ENCODE assay signal across 4 cellular contexts in the genomic region with DNA sequence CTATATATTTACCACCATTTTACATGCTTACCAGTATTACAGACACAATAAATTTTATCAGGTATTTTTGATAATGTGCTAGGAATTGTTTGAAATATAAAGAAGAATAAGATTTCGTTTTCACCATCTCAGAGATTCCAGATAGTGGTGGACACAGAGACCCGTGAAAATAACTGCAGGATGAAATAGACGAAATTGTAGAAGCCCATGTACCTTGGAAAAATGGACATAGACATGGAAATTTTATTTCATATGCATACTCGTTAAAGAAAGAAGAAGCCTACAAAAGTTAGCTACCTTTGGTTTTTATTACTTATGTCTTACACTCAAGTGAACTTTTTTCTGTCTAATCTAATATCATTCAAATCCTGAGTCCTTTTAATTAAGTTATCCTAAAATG. TPM values are rescaled to one million over a fixed set of nuclear protein-coding genes. Genes with fewer than 3 reads are reported as not detected.
"Had no signal": no experiment of that assay in that cellular context is flagged by ENCODE, and none has a peak within 500 bp of the region (broad histone marks: within the 10 kb centered on the region; RNA-seq: fewer than 3 reads in every experiment).

No MANE protein-coding gene starts in this region.

RNA-seq across cellular contexts. Expression of a gene that starts 7.5 kb away (rescaled TPM):
- total RNA-seq: activated T-helper 2 cell treated with anti-CD3 and anti-CD28 coated beads, Interferon-gamma antibody, Interleukin-2, Interleukin-4, amounts not matched to agents 10 μg/mL and 5 μg/mL and 100 μg/mL, durations not matched to agents 14 hours and 24 hours and 36 hours; ascending aorta; T-helper 17 cell had no signal
- polyA plus RNA-seq: cardiac muscle cell had no signal
